Comparison of ENCODE assay signal across 1 cellular context in the genomic region with DNA sequence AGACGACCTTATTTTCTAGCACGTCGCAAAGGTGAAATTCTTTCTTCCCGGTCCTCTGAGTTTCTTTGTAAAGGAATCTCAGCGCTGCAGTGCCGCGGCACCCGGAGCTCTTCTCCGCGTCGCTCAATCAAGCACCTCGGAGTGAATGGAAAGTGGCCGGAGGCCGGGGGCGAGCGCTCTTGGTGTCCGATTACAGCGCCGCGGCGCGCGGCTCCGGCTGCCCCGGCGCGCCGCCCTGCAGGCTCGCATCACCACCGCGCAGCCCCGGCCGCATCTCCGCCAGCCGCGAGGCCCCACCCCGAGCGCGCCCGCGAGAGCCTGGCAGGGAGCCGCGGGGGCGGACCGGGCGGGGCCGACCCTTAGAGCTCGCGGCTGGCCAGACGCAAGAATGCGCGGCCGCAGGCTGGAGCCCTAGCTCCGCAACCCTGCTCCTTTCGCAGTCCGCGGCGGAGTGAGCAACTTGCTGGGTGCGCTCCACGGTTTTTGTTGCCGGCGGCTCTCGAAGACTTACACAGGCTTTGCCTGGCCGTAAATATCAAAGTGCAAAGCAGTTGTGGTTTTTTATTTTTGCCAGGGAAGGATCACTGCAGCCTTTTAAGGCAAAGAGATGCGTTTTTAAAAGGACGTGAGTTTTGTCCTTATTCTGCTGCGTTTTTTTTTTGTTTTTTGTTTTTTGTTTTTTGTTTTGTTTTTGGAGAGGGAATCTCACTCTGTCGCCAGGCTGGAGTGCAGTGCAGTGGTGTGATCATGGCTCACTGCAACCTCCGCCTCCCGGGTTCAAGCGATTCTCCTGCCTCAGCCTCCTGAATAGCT.
A peak's percentile ranks its signal among the peaks of the same experiment; 100 is the strongest.
TF ChIP-seq lines count a peak whose summit lies in the region.

A gene (minus strand): TSS at position 143 of the 813 bp plus-strand sequence. CDS start 2,270 bp downstream, outside the sequence.

TF ChIP-seq in K562, 482 proteins besides CTCF, POLR2A, EP300 and RAD21 (continued from another document):
- TF ChIP-seq, protein P1, sequence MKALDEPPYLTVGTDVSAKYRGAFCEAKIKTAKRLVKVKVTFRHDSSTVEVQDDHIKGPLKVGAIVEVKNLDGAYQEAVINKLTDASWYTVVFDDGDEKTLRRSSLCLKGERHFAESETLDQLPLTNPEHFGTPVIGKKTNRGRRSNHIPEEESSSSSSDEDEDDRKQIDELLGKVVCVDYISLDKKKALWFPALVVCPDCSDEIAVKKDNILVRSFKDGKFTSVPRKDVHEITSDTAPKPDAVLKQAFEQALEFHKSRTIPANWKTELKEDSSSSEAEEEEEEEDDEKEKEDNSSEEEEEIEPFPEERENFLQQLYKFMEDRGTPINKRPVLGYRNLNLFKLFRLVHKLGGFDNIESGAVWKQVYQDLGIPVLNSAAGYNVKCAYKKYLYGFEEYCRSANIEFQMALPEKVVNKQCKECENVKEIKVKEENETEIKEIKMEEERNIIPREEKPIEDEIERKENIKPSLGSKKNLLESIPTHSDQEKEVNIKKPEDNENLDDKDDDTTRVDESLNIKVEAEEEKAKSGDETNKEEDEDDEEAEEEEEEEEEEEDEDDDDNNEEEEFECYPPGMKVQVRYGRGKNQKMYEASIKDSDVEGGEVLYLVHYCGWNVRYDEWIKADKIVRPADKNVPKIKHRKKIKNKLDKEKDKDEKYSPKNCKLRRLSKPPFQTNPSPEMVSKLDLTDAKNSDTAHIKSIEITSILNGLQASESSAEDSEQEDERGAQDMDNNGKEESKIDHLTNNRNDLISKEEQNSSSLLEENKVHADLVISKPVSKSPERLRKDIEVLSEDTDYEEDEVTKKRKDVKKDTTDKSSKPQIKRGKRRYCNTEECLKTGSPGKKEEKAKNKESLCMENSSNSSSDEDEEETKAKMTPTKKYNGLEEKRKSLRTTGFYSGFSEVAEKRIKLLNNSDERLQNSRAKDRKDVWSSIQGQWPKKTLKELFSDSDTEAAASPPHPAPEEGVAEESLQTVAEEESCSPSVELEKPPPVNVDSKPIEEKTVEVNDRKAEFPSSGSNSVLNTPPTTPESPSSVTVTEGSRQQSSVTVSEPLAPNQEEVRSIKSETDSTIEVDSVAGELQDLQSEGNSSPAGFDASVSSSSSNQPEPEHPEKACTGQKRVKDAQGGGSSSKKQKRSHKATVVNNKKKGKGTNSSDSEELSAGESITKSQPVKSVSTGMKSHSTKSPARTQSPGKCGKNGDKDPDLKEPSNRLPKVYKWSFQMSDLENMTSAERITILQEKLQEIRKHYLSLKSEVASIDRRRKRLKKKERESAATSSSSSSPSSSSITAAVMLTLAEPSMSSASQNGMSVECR (CRISPR knock-in tag; IDR thresholded peaks at IDR 0.05): no peak
- TF ChIP-seq HMGN3 (IDR thresholded peaks at IDR 0.05; ENCODE audit: borderline replicate concordance, extremely low read depth, insufficient read length, low read depth, low read length) (peak; percentile 56), ASH1L (IDR thresholded peaks at IDR 0.05; ENCODE audit: borderline replicate concordance, low read depth, partially characterized antibody) (no peak), HNRNPLL (IDR thresholded peaks at IDR 0.05; ENCODE audit: low read depth, low read length, poor library complexity, severe bottlenecking) (peak; percentile 64), RBFOX2 (IDR thresholded peaks at IDR 0.05; ENCODE audit: low read depth, low read length) (peak; percentile 57), SIN3B (IDR thresholded peaks at IDR 0.05; ENCODE audit: low read depth) (0 out of 2 replicates have a peak, but pooled peaks have one; percentile 28), ESRRA (IDR thresholded peaks at IDR 0.05; ENCODE audit: borderline replicate concordance, low read depth) (peak; percentile 15; the same call in 1 of the 2 replicates), KDM5B (IDR thresholded peaks at IDR 0.05; ENCODE audit: insufficient replicate concordance, low read depth, low read length) (peak; percentile 30), ARHGAP35 (IDR thresholded peaks at IDR 0.05; ENCODE audit: partially characterized antibody) (no peak), BRD9 (IDR thresholded peaks at IDR 0.05; ENCODE audit: low read depth, partially characterized antibody) (no peak), CXXC5 (CRISPR knock-in tag; IDR thresholded peaks at IDR 0.05) (peak; percentile 73), CCNT2 (IDR thresholded peaks at IDR 0.05; ENCODE audit: borderline replicate concordance, extremely low read depth, insufficient read length, low read depth, low read length) (peak; percentile 51), ZNF778 (CRISPR knock-in tag; IDR thresholded peaks at IDR 0.05) (no peak), NRF1 (conservative IDR thresholded peaks at IDR 0.05 in 1 of 2, IDR thresholded peaks at IDR 0.05 in 1 of 2) (peak; percentile 71 to 78; a peak in 3 of 4 replicates), NR2C2 (CRISPR knock-in tag; IDR thresholded peaks at IDR 0.05) (no peak), NR2C2 (tag; IDR thresholded peaks at IDR 0.05) (peak; percentile 29; the same call in 1 of the 2 replicates), CTBP1 (IDR thresholded peaks at IDR 0.05; ENCODE audit: borderline replicate concordance) (peak; percentile 89), POLR2G (IDR thresholded peaks at IDR 0.05; ENCODE audit: low read depth, low read length) (peak; percentile 71), PHF21A (IDR thresholded peaks at IDR 0.05; ENCODE audit: borderline replicate concordance, low read depth) (peak; percentile 64; the same call in 1 of the 2 replicates), NFIC (IDR thresholded peaks at IDR 0.05) (0 out of 2 replicates have a peak, but pooled peaks have one; percentile 23), EGR1 (conservative IDR thresholded peaks at IDR 0.05) (0 out of 2 replicates have a peak, but pooled peaks have one; percentile 57), ZZZ3 (IDR thresholded peaks at IDR 0.05) (no peak)
- TF ChIP-seq, protein P2, sequence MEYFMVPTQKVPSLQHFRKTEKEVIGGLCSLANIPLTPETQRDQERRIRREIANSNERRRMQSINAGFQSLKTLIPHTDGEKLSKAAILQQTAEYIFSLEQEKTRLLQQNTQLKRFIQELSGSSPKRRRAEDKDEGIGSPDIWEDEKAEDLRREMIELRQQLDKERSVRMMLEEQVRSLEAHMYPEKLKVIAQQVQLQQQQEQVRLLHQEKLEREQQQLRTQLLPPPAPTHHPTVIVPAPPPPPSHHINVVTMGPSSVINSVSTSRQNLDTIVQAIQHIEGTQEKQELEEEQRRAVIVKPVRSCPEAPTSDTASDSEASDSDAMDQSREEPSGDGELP (CRISPR knock-in tag; IDR thresholded peaks at IDR 0.05; ENCODE audit: borderline replicate concordance): peak; percentile 18; the same call in 1 of the 2 replicates
- TF ChIP-seq, protein P3, sequence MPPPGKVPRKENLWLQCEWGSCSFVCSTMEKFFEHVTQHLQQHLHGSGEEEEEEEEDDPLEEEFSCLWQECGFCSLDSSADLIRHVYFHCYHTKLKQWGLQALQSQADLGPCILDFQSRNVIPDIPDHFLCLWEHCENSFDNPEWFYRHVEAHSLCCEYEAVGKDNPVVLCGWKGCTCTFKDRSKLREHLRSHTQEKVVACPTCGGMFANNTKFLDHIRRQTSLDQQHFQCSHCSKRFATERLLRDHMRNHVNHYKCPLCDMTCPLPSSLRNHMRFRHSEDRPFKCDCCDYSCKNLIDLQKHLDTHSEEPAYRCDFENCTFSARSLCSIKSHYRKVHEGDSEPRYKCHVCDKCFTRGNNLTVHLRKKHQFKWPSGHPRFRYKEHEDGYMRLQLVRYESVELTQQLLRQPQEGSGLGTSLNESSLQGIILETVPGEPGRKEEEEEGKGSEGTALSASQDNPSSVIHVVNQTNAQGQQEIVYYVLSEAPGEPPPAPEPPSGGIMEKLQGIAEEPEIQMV (tag; conservative IDR thresholded peaks at IDR 0.05; ENCODE audit: low read depth): peak; percentile 55; the same call in 1 of the 2 replicates
- TF ChIP-seq, protein P4, sequence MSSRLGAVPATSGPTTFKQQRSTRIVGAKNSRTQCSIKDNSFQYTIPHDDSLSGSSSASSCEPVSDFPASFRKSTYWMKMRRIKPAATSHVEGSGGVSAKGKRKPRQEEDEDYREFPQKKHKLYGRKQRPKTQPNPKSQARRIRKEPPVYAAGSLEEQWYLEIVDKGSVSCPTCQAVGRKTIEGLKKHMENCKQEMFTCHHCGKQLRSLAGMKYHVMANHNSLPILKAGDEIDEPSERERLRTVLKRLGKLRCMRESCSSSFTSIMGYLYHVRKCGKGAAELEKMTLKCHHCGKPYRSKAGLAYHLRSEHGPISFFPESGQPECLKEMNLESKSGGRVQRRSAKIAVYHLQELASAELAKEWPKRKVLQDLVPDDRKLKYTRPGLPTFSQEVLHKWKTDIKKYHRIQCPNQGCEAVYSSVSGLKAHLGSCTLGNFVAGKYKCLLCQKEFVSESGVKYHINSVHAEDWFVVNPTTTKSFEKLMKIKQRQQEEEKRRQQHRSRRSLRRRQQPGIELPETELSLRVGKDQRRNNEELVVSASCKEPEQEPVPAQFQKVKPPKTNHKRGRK (tag; IDR thresholded peaks at IDR 0.05): peak; percentile 34; the same call in 1 of the 2 replicates
- TF ChIP-seq, protein P5, sequence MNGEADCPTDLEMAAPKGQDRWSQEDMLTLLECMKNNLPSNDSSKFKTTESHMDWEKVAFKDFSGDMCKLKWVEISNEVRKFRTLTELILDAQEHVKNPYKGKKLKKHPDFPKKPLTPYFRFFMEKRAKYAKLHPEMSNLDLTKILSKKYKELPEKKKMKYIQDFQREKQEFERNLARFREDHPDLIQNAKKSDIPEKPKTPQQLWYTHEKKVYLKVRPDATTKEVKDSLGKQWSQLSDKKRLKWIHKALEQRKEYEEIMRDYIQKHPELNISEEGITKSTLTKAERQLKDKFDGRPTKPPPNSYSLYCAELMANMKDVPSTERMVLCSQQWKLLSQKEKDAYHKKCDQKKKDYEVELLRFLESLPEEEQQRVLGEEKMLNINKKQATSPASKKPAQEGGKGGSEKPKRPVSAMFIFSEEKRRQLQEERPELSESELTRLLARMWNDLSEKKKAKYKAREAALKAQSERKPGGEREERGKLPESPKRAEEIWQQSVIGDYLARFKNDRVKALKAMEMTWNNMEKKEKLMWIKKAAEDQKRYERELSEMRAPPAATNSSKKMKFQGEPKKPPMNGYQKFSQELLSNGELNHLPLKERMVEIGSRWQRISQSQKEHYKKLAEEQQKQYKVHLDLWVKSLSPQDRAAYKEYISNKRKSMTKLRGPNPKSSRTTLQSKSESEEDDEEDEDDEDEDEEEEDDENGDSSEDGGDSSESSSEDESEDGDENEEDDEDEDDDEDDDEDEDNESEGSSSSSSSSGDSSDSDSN (IDR thresholded peaks at IDR 0.05; ENCODE audit: borderline replicate concordance in 1 of 2, low read depth in 2 of 2, low read length in 2 of 2): peak; percentile 74 to 75; a peak in 1 of 4 replicates
- TF ChIP-seq, protein P6, sequence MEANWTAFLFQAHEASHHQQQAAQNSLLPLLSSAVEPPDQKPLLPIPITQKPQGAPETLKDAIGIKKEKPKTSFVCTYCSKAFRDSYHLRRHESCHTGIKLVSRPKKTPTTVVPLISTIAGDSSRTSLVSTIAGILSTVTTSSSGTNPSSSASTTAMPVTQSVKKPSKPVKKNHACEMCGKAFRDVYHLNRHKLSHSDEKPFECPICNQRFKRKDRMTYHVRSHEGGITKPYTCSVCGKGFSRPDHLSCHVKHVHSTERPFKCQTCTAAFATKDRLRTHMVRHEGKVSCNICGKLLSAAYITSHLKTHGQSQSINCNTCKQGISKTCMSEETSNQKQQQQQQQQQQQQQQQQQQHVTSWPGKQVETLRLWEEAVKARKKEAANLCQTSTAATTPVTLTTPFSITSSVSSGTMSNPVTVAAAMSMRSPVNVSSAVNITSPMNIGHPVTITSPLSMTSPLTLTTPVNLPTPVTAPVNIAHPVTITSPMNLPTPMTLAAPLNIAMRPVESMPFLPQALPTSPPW (CRISPR knock-in tag; IDR thresholded peaks at IDR 0.05): peak; percentile 65
